ENCODE assay signal across 26 cellular contexts in the genomic region with DNA sequence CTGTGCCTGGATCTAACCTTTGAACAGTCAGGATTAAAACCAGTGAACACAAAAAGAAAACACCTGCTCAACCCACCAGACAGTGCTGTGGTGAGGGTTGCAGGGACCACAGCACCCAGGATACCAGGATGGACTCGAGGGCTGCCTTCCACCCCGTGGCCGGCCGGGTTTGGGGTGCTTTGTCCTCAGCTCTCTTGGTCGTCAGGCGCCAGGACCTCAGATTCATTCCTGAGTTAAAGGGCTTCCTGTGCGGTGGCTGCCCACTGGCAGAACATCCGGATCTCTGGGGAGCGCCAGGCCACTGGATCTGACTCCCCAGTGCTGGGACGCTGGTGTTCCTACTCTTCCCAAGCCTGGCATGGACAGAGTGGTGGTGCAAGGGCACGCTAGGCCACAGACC.
DNase-seq lines count a peak whose midpoint lies in the region; FAIRE-seq and TF ChIP-seq lines count a peak whose summit lies in the region.
"Had no signal": no experiment of that assay in that cellular context is flagged by ENCODE, and none has a peak within 500 bp of the region (broad histone marks: within the 10 kb centered on the region; RNA-seq: fewer than 3 reads in every experiment).

No MANE protein-coding gene starts in this region.

- H3K27me3 ChIP-seq in H1 (replicated peaks in 1 of 4; ENCODE audit: control insufficient read depth in 3 of 4, extremely low read depth in 1 of 4, insufficient read depth in 3 of 4, low read length in 3 of 4) (no peaks in the 10 kb centered on the region; a peak in 2 of 7 replicates), neuronal stem cell (ENCODE audit: control insufficient read depth in 3 of 3, insufficient read depth in 3 of 3, low read depth in 1 of 3, low read length in 3 of 3) (peaks cover 0 to 9% (median 0%) of the 10 kb centered on the region in 3 experiments), right atrium auricular region (no peaks in the 10 kb centered on the region)
- H3K27me3 ChIP-seq: BE2C, BLaER1 had no signal

- H3K4me1 ChIP-seq in H1 (replicated peaks in 1 of 4; ENCODE audit: control insufficient read depth in 3 of 4, insufficient read depth in 4 of 4, low read length in 3 of 4), result no peaks in the 10 kb centered on the region
- H3K4me1 ChIP-seq in neuronal stem cell (ENCODE audit: control insufficient read depth in 2 of 2, insufficient read depth in 1 of 2, low read depth in 1 of 2, low read length in 2 of 2), result no peaks in the 10 kb centered on the region
- no peaks in the 10 kb centered on the region for H3K4me1 ChIP-seq in right atrium auricular region
- H3K4me1 ChIP-seq: BE2C, BLaER1 had no signal

- H3K9ac ChIP-seq in H1 (replicated peaks in 1 of 4; ENCODE audit: extremely low read depth in 1 of 4, low read depth in 3 of 4, low read length in 3 of 4) (no peak overlapping the region), neuronal stem cell (ENCODE audit: low read depth, low read length, poor library complexity) (no peak overlapping the region)
- H3K9ac ChIP-seq: BLaER1 had no signal

- H3K18ac ChIP-seq in H1 (ENCODE audit: extremely low read depth, low read length) (no peak overlapping the region; the same call in 1 of the 2 replicates), neuronal stem cell (ENCODE audit: low read length) (peak overlapping the region; percentile 55)

- H2BK120ac ChIP-seq in H1 (replicated peaks; ENCODE audit: low read depth, low read length) (no peak overlapping the region), neuronal stem cell (ENCODE audit: low read depth, low read length) (no peak overlapping the region)

- H3K36me3 ChIP-seq in H1 (ENCODE audit: control insufficient read depth in 2 of 4, insufficient read depth in 4 of 4, low read length in 3 of 4) (no peaks in the 10 kb centered on the region), neuronal stem cell (replicated peaks in 1 of 2; ENCODE audit: control insufficient read depth in 2 of 2, insufficient read depth in 2 of 2, low read length in 2 of 2) (no peaks in the 10 kb centered on the region), right atrium auricular region (no peaks in the 10 kb centered on the region)
- H3K36me3 ChIP-seq: BE2C, BLaER1 had no signal

- POLR2A ChIA-PET in H1 (lab: Charles Lee; ENCODE audit: partially characterized antibody), result interaction anchor here (1.1 to 4.1 kb wide), 2 partner anchors 22 to 30 kb away, joined by 3 to 14 read pairs; no protein-coding TSS in a partner anchor

- H3K23ac ChIP-seq in H1 (ENCODE audit: insufficient read length) (no peak overlapping the region), neuronal stem cell (ENCODE audit: low read depth, low read length, poor library complexity) (no peak overlapping the region)

- H4K91ac ChIP-seq in H1 (replicated peaks; ENCODE audit: insufficient read length, low read length) (no peak overlapping the region), neuronal stem cell (ENCODE audit: low read depth, low read length, poor library complexity) (no peak overlapping the region)

- TF ChIP-seq CTCF in H1 (IDR thresholded peaks at IDR 0.05; ENCODE audit: control extremely low read depth in 1 of 3, insufficient read depth in 1 of 3, low read depth in 1 of 3, low read length in 3 of 3) (no peak), right atrium auricular region (IDR thresholded peaks at IDR 0.05) (no peak)

- H2AFZ ChIP-seq in H1 (ENCODE audit: low read length) (no peak overlapping the region), neuronal stem cell (ENCODE audit: low read length) (no peak overlapping the region)

- no peak for TF ChIP-seq EP300 in H1 (IDR thresholded peaks at IDR 0.05; ENCODE audit: borderline replicate concordance in 1 of 2, low read depth in 2 of 2, low read length in 2 of 2)

- TF ChIP-seq RAD21 in H1 (IDR thresholded peaks at IDR 0.05 in 1 of 2, conservative IDR thresholded peaks at IDR 0.05 in 1 of 2; ENCODE audit: low read depth in 2 of 2, low read length in 2 of 2), result no peak

- H2BK5ac ChIP-seq in H1 (ENCODE audit: low read depth, low read length), result no peak overlapping the region
- peak overlapping the region; percentile 15 for H2BK5ac ChIP-seq in neuronal stem cell (ENCODE audit: low read length)

- FAIRE-seq in H1 (lab: Jason Lieb, UNC), result no peak
- FAIRE-seq: A204.1, GM12878, GM12892, GM18507, GM19239 had no signal

- no peaks in the 10 kb centered on the region for H3K9me3 ChIP-seq in H1 (ENCODE audit: insufficient read depth in 2 of 2, low read depth in 1 of 2, low read length in 1 of 2)
- peaks cover 0 to under 1% of the 10 kb centered on the region in 2 donors for H3K9me3 ChIP-seq in neuronal stem cell (replicated peaks in 1 of 2; ENCODE audit: control insufficient read depth in 2 of 2, insufficient read depth in 1 of 2, low read depth in 1 of 2, low read length in 2 of 2)
- no peaks in the 10 kb centered on the region for H3K9me3 ChIP-seq in right atrium auricular region
- H3K9me3 ChIP-seq: BE2C, BLaER1 had no signal

- 81% methylated on average over 11 of the region's 11 CpGs; no CpG with 5 or more reads in 1 of the 2 experiments for WGBS in H1 (ENCODE audit: extremely low coverage in 1 of 2, insufficient coverage in 1 of 2, insufficient read length in 1 of 2, insufficient replicate concordance in 2 of 2, low coverage in 1 of 2, low lambda C conversion rate in 2 of 2, missing lambda C conversion rate in 1 of 2), 2 experiments
- no CpG with 5 or more reads among the region's 11 CpGs for WGBS in neuronal stem cell (ENCODE audit: extremely low coverage in 2 of 2, insufficient read length in 2 of 2, insufficient replicate concordance in 1 of 2), 2 donors

- no peaks in the 10 kb centered on the region for H3K79me2 ChIP-seq in H1 (ENCODE audit: control insufficient read depth in 1 of 2, insufficient read depth in 2 of 2, low read length in 2 of 2)

- H4K8ac ChIP-seq in H1 (ENCODE audit: extremely low read depth, insufficient read depth, low read length) (0 out of 2 replicates have a peak overlapping the region, but pooled peaks have one; percentile 8), neuronal stem cell (ENCODE audit: low read depth, low read length) (no peak overlapping the region)

- no peak overlapping the region for H3K4me3 ChIP-seq in H1 (ENCODE audit: extremely low read depth in 1 of 4, insufficient read depth in 2 of 4, low read depth in 3 of 4, low read length in 4 of 4)
- no peak overlapping the region for H3K4me3 ChIP-seq in neuronal stem cell (ENCODE audit: low read length in 2 of 2)
- no peak overlapping the region for H3K4me3 ChIP-seq in right atrium auricular region
- H3K4me3 ChIP-seq: BLaER1, GM12878 had no signal

- no peak overlapping the region for H2AK5ac ChIP-seq in H1 (ENCODE audit: low read depth, low read length)
- H2AK5ac ChIP-seq in neuronal stem cell (ENCODE audit: low read depth, low read length), result no peak overlapping the region

- no peak overlapping the region for H2BK20ac ChIP-seq in H1 (ENCODE audit: low read length)

- H3K4me2 ChIP-seq in H1 (ENCODE audit: insufficient read depth in 1 of 2, low read depth in 2 of 2, low read length in 2 of 2) (no peak overlapping the region), neuronal stem cell (ENCODE audit: insufficient read depth, low read length, poor library complexity, severe bottlenecking) (no peak overlapping the region)
- H3K4me2 ChIP-seq: BLaER1 had no signal

- H3K23me2 ChIP-seq in H1 (ENCODE audit: low read depth, low read length), result no peaks in the 10 kb centered on the region

- H3K4ac ChIP-seq in H1 (replicated peaks; ENCODE audit: insufficient read length, low read depth, low read length) (no peak overlapping the region), neuronal stem cell (ENCODE audit: low read length) (no peak overlapping the region)

- no peak overlapping the region for H3K56ac ChIP-seq in H1 (replicated peaks; ENCODE audit: insufficient read length, low read depth, low read length)

- CTCF ChIA-PET in H1 (lab: Charles Lee; ENCODE audit: partially characterized antibody), result interaction anchor here (0.8 to 5.1 kb wide), 20 partner anchors 10 to 309 kb away, joined by 3 to 37 read pairs (median 3); no protein-coding TSS in a partner anchor

- H3K79me1 ChIP-seq in H1 (ENCODE audit: low read depth, low read length) (no peaks in the 10 kb centered on the region), neuronal stem cell (ENCODE audit: low read depth, low read length) (no peaks in the 10 kb centered on the region)

- H2BK15ac ChIP-seq in H1 (ENCODE audit: low read length) (no peak overlapping the region), neuronal stem cell (ENCODE audit: low read length) (no peak overlapping the region)

- H4K5ac ChIP-seq in H1 (ENCODE audit: insufficient read length, low read depth, low read length), result no peak overlapping the region

- H2BK12ac ChIP-seq in H1 (ENCODE audit: low read depth, low read length), result no peak overlapping the region
- no peak overlapping the region for H2BK12ac ChIP-seq in neuronal stem cell (ENCODE audit: low read length)

- H3K27ac ChIP-seq in H1 (ENCODE audit: low read depth, low read length) (no peak overlapping the region), neuronal stem cell (replicated peaks; ENCODE audit: low read length) (no peak overlapping the region), right atrium auricular region (no peak overlapping the region)
- H3K27ac ChIP-seq: BLaER1 had no signal

- TF ChIP-seq POLR2A in H1 (IDR thresholded peaks at IDR 0.05; ENCODE audit: control extremely low read depth in 1 of 2, low read depth in 2 of 2, low read length in 2 of 2), result no peak

- H4K20me1 ChIP-seq in H1 (replicated peaks in 1 of 2; ENCODE audit: control insufficient read depth in 1 of 2, insufficient read depth in 2 of 2, low read length in 2 of 2), result no peaks in the 10 kb centered on the region
- H4K20me1 ChIP-seq: BLaER1 had no signal

- H3K14ac ChIP-seq in H1 (ENCODE audit: insufficient read length), result no peak overlapping the region
- H3K14ac ChIP-seq in neuronal stem cell (ENCODE audit: low read length), result no peak overlapping the region

- DNase-seq in H1 (ENCODE audit: low read depth in 1 of 2, low spot score in 2 of 2) (no peak), neuronal stem cell (ENCODE audit: low spot score) (no peak), activated gamma-delta T cell treated with Interleukin-2 at 50 U/mL for 16 hours (no peak), right atrium auricular region (ENCODE audit: low spot score) (no peak), NCI-H2196 treated with DMSO at 0.1 percent for 48 hours (lab: John Stamatoyannopoulos, UW; ENCODE audit: unreplicated experiment) (no peak)
- DNase-seq: 8988T; ACHN; BE2C; C1 segment of cervical spinal cord; CD4-positive, alpha-beta memory T cell; CD4-positive, CD25-positive, alpha-beta regulatory T cell; CD8-positive, alpha-beta memory T cell; COR-L47; DMS 273 treated with DMSO at 0.1 percent for 48 hours; DMS153; DMS53; DMS79; DND-41; EL; GDM1 had no signal

TF ChIP-seq in H1, 55 proteins besides CTCF, POLR2A, EP300 and RAD21:
- no peak for TF ChIP-seq CHD1 (IDR thresholded peaks at IDR 0.05; ENCODE audit: low read depth, low read length)
- TF ChIP-seq EZH2 (IDR thresholded peaks at IDR 0.05; ENCODE audit: low read depth, low read length, severe bottlenecking), result no peak
- TF ChIP-seq KDM5A (IDR thresholded peaks at IDR 0.05; ENCODE audit: low read length), result no peak
- no peak for TF ChIP-seq JUND (IDR thresholded peaks at IDR 0.05; ENCODE audit: low read length)
- TF ChIP-seq CBX5 (IDR thresholded peaks at IDR 0.05; ENCODE audit: low read depth, low read length), result no peak
- TF ChIP-seq SIX5 (IDR thresholded peaks at IDR 0.05; ENCODE audit: low read depth, low read length), result no peak
